1 cellular context compared by ENCODE assay signal in the genomic region with DNA sequence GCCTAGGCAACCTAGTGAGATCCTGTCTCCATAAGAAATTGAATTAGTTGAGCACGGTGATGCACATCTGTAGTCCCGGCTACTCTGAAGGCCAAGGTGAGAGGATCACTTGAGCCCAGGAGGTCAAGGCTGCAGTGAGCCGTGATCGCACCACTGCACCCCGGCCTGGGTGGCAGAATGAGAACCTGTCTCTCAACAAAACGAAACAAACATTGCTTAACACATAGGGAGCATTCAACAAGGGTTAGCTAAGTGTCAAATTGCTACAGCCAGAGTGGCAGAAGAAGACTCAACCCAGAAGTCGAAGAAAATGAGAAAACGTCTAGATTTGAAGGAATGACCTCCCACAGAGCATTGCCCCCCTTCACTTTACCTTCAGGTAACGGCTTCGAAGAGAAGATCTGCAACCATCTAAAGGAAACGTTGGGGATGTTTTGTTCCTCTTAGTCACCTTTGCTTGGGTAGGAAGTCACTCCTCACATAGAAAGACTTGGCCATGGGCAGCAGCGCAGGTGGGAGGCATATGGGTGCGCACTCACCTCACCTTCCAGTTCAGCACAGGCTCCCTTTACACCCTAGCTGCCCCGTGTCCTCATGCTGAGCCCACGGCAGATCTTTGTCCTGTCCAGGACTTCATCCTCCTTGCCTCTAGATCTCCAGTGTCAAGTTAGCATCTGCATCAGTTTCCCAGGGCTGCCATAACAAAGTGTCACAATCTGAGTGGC.
TF ChIP-seq lines count a peak whose summit lies in the region.

No MANE protein-coding gene starts in this region.

TF ChIP-seq in HepG2, 621 proteins besides CTCF, POLR2A, EP300 and RAD21 (continued from another document):
- TF ChIP-seq DZIP1 (CRISPR knock-in tag; IDR thresholded peaks at IDR 0.05), result no peak
- no peak for TF ChIP-seq PREB (CRISPR knock-in tag; IDR thresholded peaks at IDR 0.05)
- TF ChIP-seq ZFP91 (CRISPR knock-in tag; IDR thresholded peaks at IDR 0.05; ENCODE audit: borderline replicate concordance), result peak; percentile 59; the same call in 1 of the 2 replicates
- TF ChIP-seq ZBTB8A (CRISPR knock-in tag; IDR thresholded peaks at IDR 0.05; ENCODE audit: borderline replicate concordance, low read depth), result no peak
- no peak for TF ChIP-seq ZNF329 (CRISPR knock-in tag; IDR thresholded peaks at IDR 0.05; ENCODE audit: low read depth)
- TF ChIP-seq REPIN1 (CRISPR knock-in tag; IDR thresholded peaks at IDR 0.05; ENCODE audit: borderline replicate concordance, low read depth), result no peak
- 0 out of 2 replicates have a peak, but pooled peaks have one; percentile 63 for TF ChIP-seq ZNF17 (CRISPR knock-in tag; IDR thresholded peaks at IDR 0.05)
- TF ChIP-seq ZNF605 (CRISPR knock-in tag; IDR thresholded peaks at IDR 0.05), result 0 out of 2 replicates have a peak, but pooled peaks have one; percentile 37
- no peak for TF ChIP-seq TEF (CRISPR knock-in tag; IDR thresholded peaks at IDR 0.05)
- TF ChIP-seq CSRNP2 (CRISPR knock-in tag; conservative IDR thresholded peaks at IDR 0.05; ENCODE audit: low read depth), result no peak
- TF ChIP-seq CEBPG (CRISPR knock-in tag; IDR thresholded peaks at IDR 0.05), result peak; percentile 54; the same call in 1 of the 2 replicates
- TF ChIP-seq ZFX (CRISPR knock-in tag; IDR thresholded peaks at IDR 0.05; ENCODE audit: low read depth), result peak; percentile 30; the same call in 1 of the 2 replicates
- TF ChIP-seq ZBTB21 (CRISPR knock-in tag; IDR thresholded peaks at IDR 0.05), result no peak
- no peak for TF ChIP-seq ZNF101 (CRISPR knock-in tag; IDR thresholded peaks at IDR 0.05; ENCODE audit: borderline replicate concordance, low read depth)
- no peak for TF ChIP-seq TP53 (CRISPR knock-in tag; conservative IDR thresholded peaks at IDR 0.05)
- TF ChIP-seq ZNF496 (CRISPR knock-in tag; IDR thresholded peaks at IDR 0.05; ENCODE audit: insufficient replicate concordance), result no peak
- TF ChIP-seq ZBTB49 (CRISPR knock-in tag; IDR thresholded peaks at IDR 0.05; ENCODE audit: borderline replicate concordance), result no peak
- no peak for TF ChIP-seq SOX6 (IDR thresholded peaks at IDR 0.05)
- no peak for TF ChIP-seq SOX6 (CRISPR knock-in tag; IDR thresholded peaks at IDR 0.05)
- peak; percentile 62 for TF ChIP-seq RARA (CRISPR knock-in tag; IDR thresholded peaks at IDR 0.05)
- TF ChIP-seq, protein P1, sequence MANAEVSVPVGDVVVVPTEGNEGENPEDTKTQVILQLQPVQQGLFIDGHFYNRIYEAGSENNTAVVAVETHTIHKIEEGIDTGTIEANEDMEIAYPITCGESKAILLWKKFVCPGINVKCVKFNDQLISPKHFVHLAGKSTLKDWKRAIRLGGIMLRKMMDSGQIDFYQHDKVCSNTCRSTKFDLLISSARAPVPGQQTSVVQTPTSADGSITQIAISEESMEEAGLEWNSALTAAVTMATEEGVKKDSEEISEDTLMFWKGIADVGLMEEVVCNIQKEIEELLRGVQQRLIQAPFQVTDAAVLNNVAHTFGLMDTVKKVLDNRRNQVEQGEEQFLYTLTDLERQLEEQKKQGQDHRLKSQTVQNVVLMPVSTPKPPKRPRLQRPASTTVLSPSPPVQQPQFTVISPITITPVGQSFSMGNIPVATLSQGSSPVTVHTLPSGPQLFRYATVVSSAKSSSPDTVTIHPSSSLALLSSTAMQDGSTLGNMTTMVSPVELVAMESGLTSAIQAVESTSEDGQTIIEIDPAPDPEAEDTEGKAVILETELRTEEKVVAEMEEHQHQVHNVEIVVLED (CRISPR knock-in tag; IDR thresholded peaks at IDR 0.05; ENCODE audit: borderline replicate concordance), result no peak
- peak; percentile 59 for TF ChIP-seq CEBPB (IDR thresholded peaks at IDR 0.05; ENCODE audit: borderline replicate concordance, low read depth, low read length)
- TF ChIP-seq, protein P2, sequence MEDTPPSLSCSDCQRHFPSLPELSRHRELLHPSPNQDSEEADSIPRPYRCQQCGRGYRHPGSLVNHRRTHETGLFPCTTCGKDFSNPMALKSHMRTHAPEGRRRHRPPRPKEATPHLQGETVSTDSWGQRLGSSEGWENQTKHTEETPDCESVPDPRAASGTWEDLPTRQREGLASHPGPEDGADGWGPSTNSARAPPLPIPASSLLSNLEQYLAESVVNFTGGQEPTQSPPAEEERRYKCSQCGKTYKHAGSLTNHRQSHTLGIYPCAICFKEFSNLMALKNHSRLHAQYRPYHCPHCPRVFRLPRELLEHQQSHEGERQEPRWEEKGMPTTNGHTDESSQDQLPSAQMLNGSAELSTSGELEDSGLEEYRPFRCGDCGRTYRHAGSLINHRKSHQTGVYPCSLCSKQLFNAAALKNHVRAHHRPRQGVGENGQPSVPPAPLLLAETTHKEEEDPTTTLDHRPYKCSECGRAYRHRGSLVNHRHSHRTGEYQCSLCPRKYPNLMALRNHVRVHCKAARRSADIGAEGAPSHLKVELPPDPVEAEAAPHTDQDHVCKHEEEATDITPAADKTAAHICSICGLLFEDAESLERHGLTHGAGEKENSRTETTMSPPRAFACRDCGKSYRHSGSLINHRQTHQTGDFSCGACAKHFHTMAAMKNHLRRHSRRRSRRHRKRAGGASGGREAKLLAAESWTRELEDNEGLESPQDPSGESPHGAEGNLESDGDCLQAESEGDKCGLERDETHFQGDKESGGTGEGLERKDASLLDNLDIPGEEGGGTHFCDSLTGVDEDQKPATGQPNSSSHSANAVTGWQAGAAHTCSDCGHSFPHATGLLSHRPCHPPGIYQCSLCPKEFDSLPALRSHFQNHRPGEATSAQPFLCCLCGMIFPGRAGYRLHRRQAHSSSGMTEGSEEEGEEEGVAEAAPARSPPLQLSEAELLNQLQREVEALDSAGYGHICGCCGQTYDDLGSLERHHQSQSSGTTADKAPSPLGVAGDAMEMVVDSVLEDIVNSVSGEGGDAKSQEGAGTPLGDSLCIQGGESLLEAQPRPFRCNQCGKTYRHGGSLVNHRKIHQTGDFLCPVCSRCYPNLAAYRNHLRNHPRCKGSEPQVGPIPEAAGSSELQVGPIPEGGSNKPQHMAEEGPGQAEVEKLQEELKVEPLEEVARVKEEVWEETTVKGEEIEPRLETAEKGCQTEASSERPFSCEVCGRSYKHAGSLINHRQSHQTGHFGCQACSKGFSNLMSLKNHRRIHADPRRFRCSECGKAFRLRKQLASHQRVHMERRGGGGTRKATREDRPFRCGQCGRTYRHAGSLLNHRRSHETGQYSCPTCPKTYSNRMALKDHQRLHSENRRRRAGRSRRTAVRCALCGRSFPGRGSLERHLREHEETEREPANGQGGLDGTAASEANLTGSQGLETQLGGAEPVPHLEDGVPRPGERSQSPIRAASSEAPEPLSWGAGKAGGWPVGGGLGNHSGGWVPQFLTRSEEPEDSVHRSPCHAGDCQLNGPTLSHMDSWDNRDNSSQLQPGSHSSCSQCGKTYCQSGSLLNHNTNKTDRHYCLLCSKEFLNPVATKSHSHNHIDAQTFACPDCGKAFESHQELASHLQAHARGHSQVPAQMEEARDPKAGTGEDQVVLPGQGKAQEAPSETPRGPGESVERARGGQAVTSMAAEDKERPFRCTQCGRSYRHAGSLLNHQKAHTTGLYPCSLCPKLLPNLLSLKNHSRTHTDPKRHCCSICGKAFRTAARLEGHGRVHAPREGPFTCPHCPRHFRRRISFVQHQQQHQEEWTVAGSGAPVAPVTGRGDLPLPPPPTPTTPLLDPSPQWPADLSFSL (CRISPR knock-in tag; IDR thresholded peaks at IDR 0.05), result no peak
- TF ChIP-seq NR2F6 (IDR thresholded peaks at IDR 0.05), result peak; percentile 40; the same call in 1 of the 2 replicates
- TF ChIP-seq NR2F6 (CRISPR knock-in tag; IDR thresholded peaks at IDR 0.05), result peak; percentile 31; the same call in 1 of the 2 replicates
TF ChIP-seq in HepG2: peak in this region for 12.
